Comparison of ENCODE assay signal across 25 cellular contexts in genomic region chr6:38269773-38270172, GRCh38.
DNase-seq lines count a peak whose midpoint lies in the region; ATAC-seq and TF ChIP-seq lines count a peak whose summit lies in the region.
"Had no signal": no experiment of that assay in that cellular context is flagged by ENCODE, and none has a peak within 500 bp of the region (broad histone marks: within the 10 kb centered on the region; RNA-seq: fewer than 3 reads in every experiment).

No MANE protein-coding gene starts in this region.

- no peak overlapping the region for H3K23ac ChIP-seq in mesendoderm (ENCODE audit: low read length)

- no peak overlapping the region for H3K4ac ChIP-seq in mesendoderm (ENCODE audit: low read depth, low read length)

- no peaks in the 10 kb centered on the region for H3K9me3 ChIP-seq in heart left ventricle
- H3K9me3 ChIP-seq in suprapubic skin = no peaks in the 10 kb centered on the region
- H3K9me3 ChIP-seq in adrenal gland (replicated peaks in 1 of 3) = no peaks in the 10 kb centered on the region
- H3K9me3 ChIP-seq: esophagus muscularis mucosa, gastroesophageal sphincter had no signal

- H3K9ac ChIP-seq in mesendoderm (ENCODE audit: low read length) = no peak overlapping the region

- H2BK120ac ChIP-seq in mesendoderm (ENCODE audit: low read depth, low read length) = no peak overlapping the region

- ATAC-seq in heart left ventricle = peak in 3 of 4 donors; percentile 29 to 46 (median 41)
- ATAC-seq: activated CD8-positive, alpha-beta T cell treated with anti-CD3 and anti-CD28 coated beads, Interleukin-2, amount 10 ng/mL, durations not matched to agents 7 days and 5 days; gastroesophageal sphincter; natural killer cell; stimulated activated naive B cell treated with anti-CD40 and anti-IgM and Interleukin-4, amounts not matched to agents 10 μg/mL and 1 μg/mL and 100 μg/mL, for 72 hours; T-cell had no signal

- peak overlapping the region in 1 of 12 donors; percentile 7 for H3K27ac ChIP-seq in heart left ventricle
- peak overlapping the region; percentile 18 for H3K27ac ChIP-seq in caudate nucleus (ENCODE audit: low read depth, low read length)
- H3K27ac ChIP-seq in mesendoderm (ENCODE audit: low read depth, low read length) = no peak overlapping the region
- H3K27ac ChIP-seq in temporal lobe (ENCODE audit: low read depth, low read length) = peak overlapping the region; percentile 19
- H3K27ac ChIP-seq in suprapubic skin = no peak overlapping the region
- no peak overlapping the region for H3K27ac ChIP-seq in adrenal gland
- H3K27ac ChIP-seq: esophagus muscularis mucosa, gastroesophageal sphincter had no signal

- no peaks in the 10 kb centered on the region for H3K79me1 ChIP-seq in mesendoderm (ENCODE audit: low read length)

- H4K5ac ChIP-seq in mesendoderm (ENCODE audit: low read length) = no peak overlapping the region

- no peaks in the 10 kb centered on the region for H3K27me3 ChIP-seq in heart left ventricle
- no peaks in the 10 kb centered on the region for H3K27me3 ChIP-seq in mesendoderm (ENCODE audit: insufficient read depth, low read length, poor library complexity)
- H3K27me3 ChIP-seq in suprapubic skin = no peaks in the 10 kb centered on the region
- no peaks in the 10 kb centered on the region for H3K27me3 ChIP-seq in adrenal gland
- H3K27me3 ChIP-seq: esophagus muscularis mucosa, gastroesophageal sphincter had no signal

- WGBS in heart left ventricle, 4 donors = 56 to 65% (median 62%) methylated on average over 6 of the region's 6 CpGs
- WGBS in mesendoderm (ENCODE audit: extremely low coverage, insufficient coverage, low lambda C conversion rate) = no CpG with 5 or more reads among the region's 6 CpGs
- 84% methylated on average over 6 of the region's 6 CpGs for WGBS in suprapubic skin
- WGBS in adrenal gland, 4 donors = 78 to 80% (median 79%) methylated on average over 6 of the region's 6 CpGs

- H3K36me3 Mint-ChIP-seq in activated T-cell treated with anti-CD3 and anti-CD28 coated beads, Interleukin-2, amount 50 U/mL, for 24 hours (ENCODE audit: low read depth) = no peaks in the 10 kb centered on the region
- H3K36me3 Mint-ChIP-seq: mesothelial cell of epicardium, natural killer cell, type B pancreatic cell had no signal

- H3K4me3 Mint-ChIP-seq in activated T-cell treated with anti-CD3 and anti-CD28 coated beads, Interleukin-2, amount 50 U/mL, for 24 hours = no peak overlapping the region
- H3K4me3 Mint-ChIP-seq: activated CD8-positive, alpha-beta T cell treated with anti-CD3 and anti-CD28 coated beads, Interleukin-2, amount 10 ng/mL, durations not matched to agents 7 days and 5 days; HFFc6; mesothelial cell of epicardium; natural killer cell; stimulated activated naive B cell treated with anti-CD40 and anti-IgM and Interleukin-4, amounts not matched to agents 10 μg/mL and 1 μg/mL and 100 μg/mL, for 72 hours; T-cell; type B pancreatic cell had no signal

- H3K4me3 ChIP-seq in heart left ventricle (no peak overlapping the region), mesendoderm (ENCODE audit: low read length) (no peak overlapping the region), suprapubic skin (no peak overlapping the region), adrenal gland (no peak overlapping the region)
- H3K4me3 ChIP-seq: esophagus muscularis mucosa, gastroesophageal sphincter had no signal

- intact Hi-C loops in heart left ventricle (cut with DNase I) = no loop called here
- intact Hi-C loops in cardiac septum (cut with DNase I) = no loop called here
- intact Hi-C loops in adrenal gland (cut with DNase I) = no loop called here

- H3K4me1 ChIP-seq in heart left ventricle (peaks cover 0 to 42% (median 6%) of the 10 kb centered on the region in 12 donors), mesendoderm (ENCODE audit: control insufficient read depth, low read depth, low read length) (peaks cover 15% of the 10 kb centered on the region), suprapubic skin (no peaks in the 10 kb centered on the region), adrenal gland (replicated peaks in 1 of 2) (no peaks in the 10 kb centered on the region)

- no peaks in the 10 kb centered on the region for H3K36me3 ChIP-seq in heart left ventricle
- H3K36me3 ChIP-seq in mesendoderm (ENCODE audit: control insufficient read depth, insufficient read depth, low read length) = no peaks in the 10 kb centered on the region
- H3K36me3 ChIP-seq in suprapubic skin = no peaks in the 10 kb centered on the region
- H3K36me3 ChIP-seq in adrenal gland (replicated peaks in 1 of 2) = no peaks in the 10 kb centered on the region
- H3K36me3 ChIP-seq: esophagus muscularis mucosa, gastroesophageal sphincter had no signal

- H2AK5ac ChIP-seq in mesendoderm (ENCODE audit: low read length) = no peak overlapping the region

- no peak overlapping the region for H3K4me2 ChIP-seq in mesendoderm (ENCODE audit: low read length)

- H3K56ac ChIP-seq in mesendoderm (ENCODE audit: low read length) = no peak overlapping the region

- TF ChIP-seq EP300 in suprapubic skin (IDR thresholded peaks at IDR 0.05) = no peak

- no peak overlapping the region for H2BK15ac ChIP-seq in mesendoderm (replicated peaks; ENCODE audit: low read depth)

- no peak overlapping the region for H2BK5ac ChIP-seq in mesendoderm (ENCODE audit: low read length)

- no peaks in the 10 kb centered on the region for H3K9me3 Mint-ChIP-seq in activated T-cell treated with anti-CD3 and anti-CD28 coated beads, Interleukin-2, amount 50 U/mL, for 24 hours
- H3K9me3 Mint-ChIP-seq: HFFc6; mesothelial cell of epicardium; natural killer cell; stimulated activated naive B cell treated with anti-CD40 and anti-IgM and Interleukin-4, amounts not matched to agents 10 μg/mL and 1 μg/mL and 100 μg/mL, for 72 hours; T-cell; type B pancreatic cell had no signal

- peak overlapping the region; percentile 71 for H3K18ac ChIP-seq in mesendoderm (ENCODE audit: low read length)

- H3K4me1 Mint-ChIP-seq in activated T-cell treated with anti-CD3 and anti-CD28 coated beads, Interleukin-2, amount 50 U/mL, for 24 hours (ENCODE audit: low read depth) = peaks cover 18% of the 10 kb centered on the region

- H3K27ac Mint-ChIP-seq in activated T-cell treated with anti-CD3 and anti-CD28 coated beads, Interleukin-2, amount 50 U/mL, for 24 hours = no peak overlapping the region
- H3K27ac Mint-ChIP-seq: activated CD8-positive, alpha-beta T cell treated with anti-CD3 and anti-CD28 coated beads, Interleukin-2, amount 10 ng/mL, durations not matched to agents 7 days and 5 days; HFFc6; natural killer cell; stimulated activated naive B cell treated with anti-CD40 and anti-IgM and Interleukin-4, amounts not matched to agents 10 μg/mL and 1 μg/mL and 100 μg/mL, for 72 hours; T-cell; type B pancreatic cell had no signal

- no peak for TF ChIP-seq POLR2A in heart left ventricle (IDR thresholded peaks at IDR 0.05)
- no peak for TF ChIP-seq POLR2A in suprapubic skin (IDR thresholded peaks at IDR 0.05)
- no peak for TF ChIP-seq POLR2A in adrenal gland (IDR thresholded peaks at IDR 0.05)

- H3K79me2 ChIP-seq in mesendoderm (ENCODE audit: control insufficient read depth, insufficient read depth, low read length) = no peaks in the 10 kb centered on the region

- no peak for TF ChIP-seq CTCF in heart left ventricle (IDR thresholded peaks at IDR 0.05)
- TF ChIP-seq CTCF in suprapubic skin (IDR thresholded peaks at IDR 0.05) = no peak
- no peak for TF ChIP-seq CTCF in adrenal gland (IDR thresholded peaks at IDR 0.05)

- DNase-seq in heart left ventricle (no peak), cardiac septum (ENCODE audit: low spot score) (no peak), caudate nucleus (lab: John Stamatoyannopoulos, UW) (no peak), mesendoderm (no peak), suprapubic skin (ENCODE audit: low spot score in 2 of 2) (no peak), adrenal gland (no peak)
- no peak for DNase-seq in activated T-cell treated with anti-CD3 and anti-CD28 coated beads, Interleukin-2, amount 50 U/mL, for 24 hours
- DNase-seq: activated CD4-positive, alpha-beta T cell treated with anti-CD3 and anti-CD28 coated beads for 1 hour; activated CD8-positive, alpha-beta T cell treated with anti-CD3 and anti-CD28 coated beads, Interleukin-2, amount 10 ng/mL, durations not matched to agents 7 days and 5 days; anterior cingulate cortex; DND-41; effector memory CD4-positive, alpha-beta T cell; HFFc6; natural killer cell; NCI-H1092; NCI-H2029; NCI-H345; SHP77 treated with DMSO at 0.1 percent for 48 hours; stimulated activated naive B cell treated with anti-CD40 and anti-IgM and Interleukin-4, amounts not matched to agents 10 μg/mL and 1 μg/mL and 100 μg/mL, for 72 hours; T-cell had no signal

- no peaks in the 10 kb centered on the region for H3K27me3 Mint-ChIP-seq in activated T-cell treated with anti-CD3 and anti-CD28 coated beads, Interleukin-2, amount 50 U/mL, for 24 hours
- H3K27me3 Mint-ChIP-seq: stimulated activated naive B cell treated with anti-CD40 and anti-IgM and Interleukin-4, amounts not matched to agents 10 μg/mL and 1 μg/mL and 100 μg/mL, for 72 hours; T-cell had no signal

- no peak overlapping the region for H4K8ac ChIP-seq in mesendoderm (ENCODE audit: low read depth, low read length)

Comparison
In these comparisons a context has a peak if more than half of its experiments do, and no peak if none do; other contexts are left out.
1. H3K27ac ChIP-seq: peak in caudate nucleus (single experiment) and temporal lobe (single experiment); none in mesendoderm (single experiment), suprapubic skin (single experiment) and adrenal gland (0 of 5).